8 cellular contexts compared by ENCODE assay signal in genomic region chrX:40646489-40647306, GRCh38. TPM values are rescaled to one million over a fixed set of nuclear protein-coding genes. Genes with fewer than 3 reads are reported as not detected.
DNase-seq lines count a peak whose midpoint lies in the region; ATAC-seq and TF ChIP-seq lines count a peak whose summit lies in the region.

No MANE protein-coding gene starts in this region.

- H3K4me1 Mint-ChIP-seq in activated CD4-positive, alpha-beta T cell treated with anti-CD3 and anti-CD28 coated beads for 36 hours: peaks cover 30% of the 10 kb centered on the region
- peaks cover 28% of the 10 kb centered on the region for H3K4me1 Mint-ChIP-seq in activated naive CD8-positive, alpha-beta T cell treated with anti-CD3 and anti-CD28 coated beads for 36 hours

- H2AFZ ChIP-seq in trophoblast cell (ENCODE audit: insufficient read depth, low read length, poor library complexity): peak overlapping the region; percentile 97

- peak overlapping the region; percentile 91 for H3K4me2 ChIP-seq in trophoblast cell (ENCODE audit: low read length)

- no peaks in the 10 kb centered on the region for H3K9me3 Mint-ChIP-seq in activated CD4-positive, alpha-beta T cell treated with anti-CD3 and anti-CD28 coated beads for 36 hours (ENCODE audit: low read depth)
- H3K9me3 Mint-ChIP-seq in activated naive CD8-positive, alpha-beta T cell treated with anti-CD3 and anti-CD28 coated beads for 36 hours: no peaks in the 10 kb centered on the region

- H3K9ac ChIP-seq in trophoblast cell (ENCODE audit: low read length): peak overlapping the region; percentile 76

- CTCF ChIA-PET in activated CD4-positive, alpha-beta T cell treated with anti-CD3 and anti-CD28 coated beads for 36 hours (lab: Charles Lee): interaction anchor here (1.3 to 2.3 kb wide), 2 partner anchors 89 to 102 kb away, joined by 3 to 11 read pairs; partner anchors contain the start of gene MED14

- ATAC-seq in activated CD4-positive, alpha-beta T cell treated with anti-CD3 and anti-CD28 coated beads for 36 hours: peak; percentile 24
- ATAC-seq in HG03103 (IDR thresholded peaks at IDR 0.05; ENCODE audit: low read depth, unreplicated experiment) (peak; percentile 21), GM18861 (IDR thresholded peaks at IDR 0.05; ENCODE audit: unreplicated experiment) (no peak)

- H3K14ac ChIP-seq in trophoblast cell (ENCODE audit: low read length): peak overlapping the region; percentile 73

- no peak for TF ChIP-seq CTCF in cardiac muscle cell (IDR thresholded peaks at IDR 0.05; ENCODE audit: low read depth, low read length)

- H3K18ac ChIP-seq in trophoblast cell (ENCODE audit: low read length): peak overlapping the region; percentile 85

- H3K27ac Mint-ChIP-seq in activated CD4-positive, alpha-beta T cell treated with anti-CD3 and anti-CD28 coated beads for 36 hours: peak overlapping the region; percentile 95
- H3K27ac Mint-ChIP-seq in activated naive CD8-positive, alpha-beta T cell treated with anti-CD3 and anti-CD28 coated beads for 36 hours: peak overlapping the region; percentile 96

- H3K27me3 Mint-ChIP-seq in activated CD4-positive, alpha-beta T cell treated with anti-CD3 and anti-CD28 coated beads for 36 hours: no peaks in the 10 kb centered on the region
- H3K27me3 Mint-ChIP-seq in activated naive CD8-positive, alpha-beta T cell treated with anti-CD3 and anti-CD28 coated beads for 36 hours: no peaks in the 10 kb centered on the region

- H3K4me3 Mint-ChIP-seq in activated CD4-positive, alpha-beta T cell treated with anti-CD3 and anti-CD28 coated beads for 36 hours: peak overlapping the region; percentile 97
- H3K4me3 Mint-ChIP-seq in activated naive CD8-positive, alpha-beta T cell treated with anti-CD3 and anti-CD28 coated beads for 36 hours: peak overlapping the region; percentile 98

- H3K4ac ChIP-seq in trophoblast cell (ENCODE audit: low read depth, low read length): peak overlapping the region; percentile 64

- H3K27me3 ChIP-seq in SJCRH30 (no peaks in the 10 kb centered on the region), cardiac muscle cell (no peaks in the 10 kb centered on the region), trophoblast cell (ENCODE audit: insufficient read depth, low read length) (no peaks in the 10 kb centered on the region)

- H3K36me3 ChIP-seq in SJCRH30 (no peaks in the 10 kb centered on the region), cardiac muscle cell (no peaks in the 10 kb centered on the region), trophoblast cell (ENCODE audit: control insufficient read depth in 1 of 2, insufficient read depth in 2 of 2, low read length in 2 of 2) (peaks cover 5 to 8% of the 10 kb centered on the region in 2 experiments)

- peaks cover 14% of the 10 kb centered on the region for H3K79me2 ChIP-seq in trophoblast cell (ENCODE audit: control insufficient read depth, insufficient read depth, low read length, poor library complexity)

- H3K36me3 Mint-ChIP-seq in activated CD4-positive, alpha-beta T cell treated with anti-CD3 and anti-CD28 coated beads for 36 hours (ENCODE audit: low read depth): peaks cover 29% of the 10 kb centered on the region
- peaks cover 28% of the 10 kb centered on the region for H3K36me3 Mint-ChIP-seq in activated naive CD8-positive, alpha-beta T cell treated with anti-CD3 and anti-CD28 coated beads for 36 hours

- H3K27ac ChIP-seq in SJCRH30 (peak overlapping the region; percentile 23), cardiac muscle cell (peak overlapping the region; percentile 25), trophoblast cell (ENCODE audit: low read depth, low read length) (peak overlapping the region; percentile 51)

- H3K9me3 ChIP-seq in SJCRH30 (replicated peaks) (no peaks in the 10 kb centered on the region), cardiac muscle cell (ENCODE audit: low read depth) (no peaks in the 10 kb centered on the region), trophoblast cell (ENCODE audit: insufficient read depth, low read depth, low read length) (no peaks in the 10 kb centered on the region)

- no CpG with 5 or more reads among the region's 33 CpGs for WGBS in trophoblast cell (ENCODE audit: extremely low coverage, insufficient coverage, insufficient read length)

- peak overlapping the region; percentile 46 for H2BK5ac ChIP-seq in trophoblast cell (ENCODE audit: low read depth, low read length, poor library complexity)

- H4K12ac ChIP-seq in trophoblast cell (ENCODE audit: low read depth, low read length): peak overlapping the region; percentile 44

- H3K23ac ChIP-seq in trophoblast cell (ENCODE audit: low read length): no peak overlapping the region

- H3K4me3 ChIP-seq in SJCRH30 (peak overlapping the region; percentile 71), cardiac muscle cell (peak overlapping the region; percentile 50), trophoblast cell (ENCODE audit: low read depth, low read length) (peak overlapping the region; percentile 90)

- no peak overlapping the region for H2AK5ac ChIP-seq in trophoblast cell (ENCODE audit: low read length)

- H3K4me1 ChIP-seq in SJCRH30: peaks cover 4% of the 10 kb centered on the region; the same call in 1 of the 2 replicates
- H3K4me1 ChIP-seq in cardiac muscle cell (ENCODE audit: low read depth): no peaks in the 10 kb centered on the region
- peaks cover 3 to 5% of the 10 kb centered on the region in 2 experiments for H3K4me1 ChIP-seq in trophoblast cell (ENCODE audit: control insufficient read depth in 1 of 2, insufficient read depth in 2 of 2, low read length in 2 of 2)

- peak overlapping the region; percentile 55 for H2BK120ac ChIP-seq in trophoblast cell (ENCODE audit: insufficient read depth, low read length, poor library complexity)

- peaks cover 5% of the 10 kb centered on the region for H3K79me1 ChIP-seq in trophoblast cell (ENCODE audit: low read length)

- DNase-seq in activated CD4-positive, alpha-beta T cell treated with anti-CD3 and anti-CD28 coated beads for 36 hours: peak; percentile 48
- DNase-seq in activated CD4-positive, alpha-beta T cell treated with anti-CD3 and anti-CD28 coated beads for 1 hour: no peak
- peak; percentile 15 to 31 for DNase-seq in SJCRH30
- DNase-seq in activated naive CD8-positive, alpha-beta T cell treated with anti-CD3 and anti-CD28 coated beads for 36 hours: peak; percentile 34
- peak; percentile 13 to 20 for DNase-seq in cardiac muscle cell (ENCODE audit: low read depth in 1 of 2, low spot score in 1 of 2)
- DNase-seq in trophoblast cell: peak; percentile 16 to 48

- no peak overlapping the region for H2BK12ac ChIP-seq in trophoblast cell (ENCODE audit: low read length)

- intact Hi-C loops in activated CD4-positive, alpha-beta T cell treated with anti-CD3 and anti-CD28 coated beads for 36 hours (cut with DNase I, micrococcal nuclease): loop anchor here (1.0 to 10.0 kb wide), 9 partner anchors 66 to 1842 kb away; partner anchors contain the start of genes ATP6AP2 (in 1 of the 2), DDX3X (in 1 of the 2), MED14 (in 1 of the 2) and MID1IP1 (in 1 of the 2)

- POLR2A ChIA-PET in activated CD4-positive, alpha-beta T cell treated with anti-CD3 and anti-CD28 coated beads for 36 hours (lab: Charles Lee): interaction anchor here (0.6 to 1.0 kb wide), 2 partner anchors 57 to 92 kb away, joined by 3 read pairs; no protein-coding TSS in a partner anchor

- peak overlapping the region; percentile 74 for H4K8ac ChIP-seq in trophoblast cell (ENCODE audit: low read depth, low read length)

- H4K91ac ChIP-seq in trophoblast cell (ENCODE audit: low read depth, low read length): peak overlapping the region; percentile 35

RNA-seq across cellular contexts. Expression of gene CXorf38, which starts 0.7 kb away (rescaled TPM):
- total RNA-seq in activated CD4-positive, alpha-beta T cell treated with anti-CD3 and anti-CD28 coated beads for 36 hours: 10 to 100 TPM; 15.8 to 20.5 TPM
- total RNA-seq in SJCRH30 (2014; rRNA removed; shearing (Covaris generic)): 7.7 and 9.3 TPM in 2 replicates
- total RNA-seq in activated naive CD8-positive, alpha-beta T cell treated with anti-CD3 and anti-CD28 coated beads for 36 hours: 10 to 100 TPM; 17.5 to 17.7 TPM
- 9.0 and 12.2 TPM in 2 replicates for total RNA-seq in cardiac muscle cell
- polyA plus RNA-seq in cardiac muscle cell: 4.8 and 9.7 TPM in 2 replicates
- polyA plus RNA-seq in trophoblast cell (2013): 6.0 TPM in 2 replicates

RNA-seq across cellular contexts. Expression of gene MPC1L, which starts 23.5 kb away (rescaled TPM):
- not detected for total RNA-seq in activated CD4-positive, alpha-beta T cell treated with anti-CD3 and anti-CD28 coated beads for 36 hours
- not detected in 2 replicates for total RNA-seq in SJCRH30 (2014; rRNA removed; shearing (Covaris generic))
- total RNA-seq in activated naive CD8-positive, alpha-beta T cell treated with anti-CD3 and anti-CD28 coated beads for 36 hours: not detected
- total RNA-seq in cardiac muscle cell: not detected in 2 replicates
- polyA plus RNA-seq in cardiac muscle cell: not detected in 2 replicates
- not detected in 2 replicates for polyA plus RNA-seq in trophoblast cell (2013)
